1 cellular context compared by ENCODE assay signal in genomic region chr9:128097156-128098016, GRCh38.
TF ChIP-seq lines count a peak whose summit lies in the region.

No MANE protein-coding gene starts in this region.

TF ChIP-seq in endothelial cell of umbilical vein, 7 proteins besides CTCF, POLR2A, EP300 and RAD21:
- TF ChIP-seq, protein P1, sequence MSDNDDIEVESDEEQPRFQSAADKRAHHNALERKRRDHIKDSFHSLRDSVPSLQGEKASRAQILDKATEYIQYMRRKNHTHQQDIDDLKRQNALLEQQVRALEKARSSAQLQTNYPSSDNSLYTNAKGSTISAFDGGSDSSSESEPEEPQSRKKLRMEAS (IDR thresholded peaks at IDR 0.05; ENCODE audit: insufficient read depth, insufficient read length) = no peak
- TF ChIP-seq POLR2AphosphoS5 (IDR thresholded peaks at IDR 0.05; ENCODE audit: insufficient read depth, low read depth, low read length) (no peak), MYC (IDR thresholded peaks at IDR 0.05; ENCODE audit: low read depth, low read length) (no peak), EZH2 (IDR thresholded peaks at IDR 0.05; ENCODE audit: borderline replicate concordance, low read depth, low read length, severe bottlenecking) (no peak)
